ENCODE assay signal across 10 cellular contexts in the genomic region with DNA sequence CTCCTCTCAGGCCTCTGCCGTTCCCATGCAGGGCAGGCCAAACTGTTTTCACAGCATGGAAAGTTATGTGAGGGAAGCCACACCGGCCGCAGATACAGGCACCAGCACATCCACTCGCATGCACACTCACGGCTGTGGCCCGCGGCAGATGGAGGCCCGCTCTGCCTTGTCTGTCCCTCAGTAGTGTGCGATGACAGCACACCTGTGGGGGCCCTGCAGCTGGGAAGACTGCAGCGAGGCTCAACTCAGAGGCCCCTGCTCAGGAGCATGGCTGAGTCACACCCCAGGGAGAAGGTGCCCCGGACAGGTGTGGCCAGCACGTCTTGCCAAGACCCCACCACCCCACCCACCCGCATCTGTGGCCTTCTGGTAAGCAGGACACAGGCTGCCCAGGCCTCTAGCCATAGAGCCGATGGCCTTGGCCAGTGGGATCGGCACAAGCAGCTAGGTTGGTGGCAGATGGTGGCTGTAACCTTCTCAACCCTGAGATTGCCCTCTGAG. TPM values are rescaled to one million over a fixed set of nuclear protein-coding genes. Genes with fewer than 3 reads are reported as not detected.
DNase-seq lines count a peak whose midpoint lies in the region; ATAC-seq and TF ChIP-seq lines count a peak whose summit lies in the region.
"Had no signal": no experiment of that assay in that cellular context is flagged by ENCODE, and none has a peak within 500 bp of the region (broad histone marks: within the 10 kb centered on the region; RNA-seq: fewer than 3 reads in every experiment).

No MANE protein-coding gene starts in this region.

- H3K27me3 Mint-ChIP-seq in activated naive CD8-positive, alpha-beta T cell treated with anti-CD3 and anti-CD28 coated beads, Interleukin-2, amount 10 ng/mL, durations not matched to agents 7 days and 5 days, result no peaks in the 10 kb centered on the region

- no TSS peak for BruUV-seq in HCT116 (replicated peaks; lab: Mats Ljungman, UMichigan)

- POLR2A ChIA-PET in HCT116 (lab: Charles Lee), result no interaction called here
- POLR2A ChIA-PET in activated naive CD8-positive, alpha-beta T cell treated with anti-CD3 and anti-CD28 coated beads, Interleukin-2, amount 10 ng/mL, durations not matched to agents 7 days and 5 days (lab: Charles Lee), result interaction anchor here (0.9 to 1.7 kb wide), 3 partner anchors 10 to 125 kb away, joined by 3 to 4 read pairs (median 4); a partner anchor contains a TSS

- no peak overlapping the region for H3K27ac ChIP-seq in ACC112 (ENCODE audit: low read depth, low read length)
- H3K27ac ChIP-seq in HCT116 (ENCODE audit: low read depth, low read length), result peak overlapping the region; percentile 71; the same call in 1 of the 2 replicates
- H3K27ac ChIP-seq in muscle layer of colon (ENCODE audit: low read depth, low read length), result peak overlapping the region; percentile 54

- H3K4me2 ChIP-seq in HCT116 (ENCODE audit: low read length), result peak overlapping the region; percentile 87

- TF ChIP-seq CTCF in HCT116 (IDR thresholded peaks at IDR 0.05 in 2 of 3, conservative IDR thresholded peaks at IDR 0.05 in 1 of 3; ENCODE audit: borderline replicate concordance in 1 of 3, insufficient read depth in 1 of 3, low read depth in 2 of 3, low read length in 2 of 3), result no peak

- no peaks in the 10 kb centered on the region for H3K36me3 ChIP-seq in ACC112 (ENCODE audit: insufficient read depth, low read length)
- H3K36me3 ChIP-seq in HCT116 (ENCODE audit: control insufficient read depth in 1 of 2, insufficient read depth in 2 of 2, low read length in 2 of 2), result peaks cover 0 to 4% of the 10 kb centered on the region in 2 experiments; a peak in 1 of 4 replicates
- H3K36me3 ChIP-seq in muscle layer of colon (ENCODE audit: insufficient read depth, low read length), result no peaks in the 10 kb centered on the region
- H3K36me3 ChIP-seq: suprapubic skin had no signal

- intact Hi-C loops in HCT116 (cut with micrococcal nuclease), result no loop called here

- CTCF ChIA-PET in HCT116 (lab: Charles Lee), result no interaction called here

- H3K36me3 Mint-ChIP-seq in activated naive CD8-positive, alpha-beta T cell treated with anti-CD3 and anti-CD28 coated beads, Interleukin-2, amount 10 ng/mL, durations not matched to agents 7 days and 5 days, result peaks cover 7% of the 10 kb centered on the region

- no peaks in the 10 kb centered on the region for H4K20me1 ChIP-seq in HCT116 (ENCODE audit: insufficient read depth)

- TF ChIP-seq POLR2A in HCT116 (IDR thresholded peaks at IDR 0.05; ENCODE audit: borderline replicate concordance, extremely low read depth, insufficient read depth, insufficient read length), result no peak

- H3K27ac Mint-ChIP-seq in activated naive CD8-positive, alpha-beta T cell treated with anti-CD3 and anti-CD28 coated beads, Interleukin-2, amount 10 ng/mL, durations not matched to agents 7 days and 5 days, result peak overlapping the region; percentile 48

- H2AFZ ChIP-seq in ACC112 (ENCODE audit: low read length, unreplicated experiment) (no peak overlapping the region), HCT116 (ENCODE audit: low read depth, low read length, poor library complexity, severe bottlenecking) (no peak overlapping the region)

- no peaks in the 10 kb centered on the region for H3K9me3 ChIP-seq in HCT116 (ENCODE audit: control insufficient read depth in 1 of 2, insufficient read depth in 1 of 2, low read depth in 1 of 2, low read length in 2 of 2)
- no peaks in the 10 kb centered on the region for H3K9me3 ChIP-seq in muscle layer of colon (ENCODE audit: low read length)
- H3K9me3 ChIP-seq: suprapubic skin had no signal

- H3K4me1 Mint-ChIP-seq in activated naive CD8-positive, alpha-beta T cell treated with anti-CD3 and anti-CD28 coated beads, Interleukin-2, amount 10 ng/mL, durations not matched to agents 7 days and 5 days, result peaks cover 24% of the 10 kb centered on the region

- H3K4me3 ChIP-seq in ACC112 (ENCODE audit: low read depth, low read length) (peak overlapping the region; percentile 83), HCT116 (replicated peaks in 1 of 2; ENCODE audit: low read depth in 1 of 2, low read length in 2 of 2) (peak overlapping the region; percentile 87 to 95; a peak in 3 of 4 replicates), muscle layer of colon (ENCODE audit: low read depth in 1 of 2, low read length in 2 of 2) (peak overlapping the region in 1 of 2 donors; percentile 63)

- no peaks in the 10 kb centered on the region for H3K9me2 ChIP-seq in HCT116 (ENCODE audit: insufficient read depth)

- no peak for DNase-seq in HCT116 (ENCODE audit: low read depth, low spot score)
- DNase-seq in activated naive CD8-positive, alpha-beta T cell treated with anti-CD3 and anti-CD28 coated beads, Interleukin-2, amount 10 ng/mL, durations not matched to agents 7 days and 5 days, result no peak
- DNase-seq in NCI-H2227 (lab: John Stamatoyannopoulos, UW; ENCODE audit: unreplicated experiment), result no peak
- DNase-seq: DMS153 had no signal

- no peak overlapping the region; the same call in 1 of the 2 replicates for H3K9ac ChIP-seq in HCT116 (ENCODE audit: low read length)
- H3K9ac ChIP-seq in muscle layer of colon (ENCODE audit: low read length), result no peak overlapping the region

- RAD21 ChIA-PET in HCT116 (lab: Charles Lee; ENCODE audit: low non-redundant PET in 1 of 2, low total read pairs in 2 of 2, uncharacterized antibody in 2 of 2, unreplicated experiment in 2 of 2), result no interaction called here

- ATAC-seq in HCT116 (no peak), GM19023 (IDR thresholded peaks at IDR 0.05; ENCODE audit: unreplicated experiment) (no peak), GM21737 (IDR thresholded peaks at IDR 0.05; ENCODE audit: unreplicated experiment) (no peak), GM21619 (IDR thresholded peaks at IDR 0.05; ENCODE audit: unreplicated experiment) (no peak)
- ATAC-seq in activated naive CD8-positive, alpha-beta T cell treated with anti-CD3 and anti-CD28 coated beads, Interleukin-2, amount 10 ng/mL, durations not matched to agents 7 days and 5 days (ENCODE audit: low read depth), result no peak

- TF ChIP-seq RAD21 in HCT116 (IDR thresholded peaks at IDR 0.05; ENCODE audit: low read depth), result no peak

- H3K79me2 ChIP-seq in ACC112 (ENCODE audit: control insufficient read depth, insufficient read depth, low read length, unreplicated experiment), result peaks cover 36% of the 10 kb centered on the region
- H3K79me2 ChIP-seq in HCT116 (ENCODE audit: insufficient read depth, low read length), result peaks cover 35% of the 10 kb centered on the region

- peaks cover 25% of the 10 kb centered on the region for H3K4me1 ChIP-seq in ACC112 (ENCODE audit: control insufficient read depth, insufficient read depth, low read length, unreplicated experiment)
- peaks cover 15 to 37% of the 10 kb centered on the region in 2 experiments; a peak in 3 of 4 replicates for H3K4me1 ChIP-seq in HCT116 (ENCODE audit: control insufficient read depth in 1 of 2, insufficient read depth in 2 of 2, low read length in 2 of 2)
- H3K4me1 ChIP-seq in muscle layer of colon (ENCODE audit: insufficient read depth, low read length), result peaks cover 36% of the 10 kb centered on the region

- peak overlapping the region; percentile 65 for H3K4me3 Mint-ChIP-seq in activated naive CD8-positive, alpha-beta T cell treated with anti-CD3 and anti-CD28 coated beads, Interleukin-2, amount 10 ng/mL, durations not matched to agents 7 days and 5 days

- H3K27me3 ChIP-seq in ACC112 (ENCODE audit: insufficient read depth, low read length), result no peaks in the 10 kb centered on the region
- H3K27me3 ChIP-seq in HCT116 (ENCODE audit: insufficient read depth, low read length), result no peaks in the 10 kb centered on the region
- H3K27me3 ChIP-seq in muscle layer of colon (ENCODE audit: control insufficient read depth in 1 of 2, insufficient read depth in 2 of 2, low read length in 2 of 2), result no peaks in the 10 kb centered on the region
- H3K27me3 ChIP-seq: suprapubic skin had no signal

- no peaks in the 10 kb centered on the region for H3K9me3 Mint-ChIP-seq in activated naive CD8-positive, alpha-beta T cell treated with anti-CD3 and anti-CD28 coated beads, Interleukin-2, amount 10 ng/mL, durations not matched to agents 7 days and 5 days

TF ChIP-seq in HCT116, 20 proteins besides CTCF, POLR2A, EP300 and RAD21 (continues in another document):
- TF ChIP-seq ZFX (IDR thresholded peaks at IDR 0.05) (no peak), ELF1 (IDR thresholded peaks at IDR 0.05; ENCODE audit: borderline replicate concordance, low read depth) (no peak)

RNA-seq across cellular contexts. Expression of a gene that starts 1.3 kb away (rescaled TPM):
- 67.7 TPM for total RNA-seq in HCT116 (2021; ENCODE audit: unreplicated experiment)
- 29.3 and 32.4 TPM in 2 replicates for polyA plus RNA-seq in HCT116 (2012)
- total RNA-seq in activated naive CD8-positive, alpha-beta T cell treated with anti-CD3 and anti-CD28 coated beads, Interleukin-2, amount 10 ng/mL, durations not matched to agents 7 days and 5 days, result 10 to 100 TPM; 75.7 to 78.1 TPM

RNA-seq across cellular contexts. Expression of a gene that starts 5.3 kb away (rescaled TPM):
- total RNA-seq in HCT116 (2021; ENCODE audit: unreplicated experiment), result 3.7 TPM
- 3.3 and 3.5 TPM in 2 replicates for polyA plus RNA-seq in HCT116 (2012)
- 1 to 10 TPM; 8.0 to 8.4 TPM for total RNA-seq in activated naive CD8-positive, alpha-beta T cell treated with anti-CD3 and anti-CD28 coated beads, Interleukin-2, amount 10 ng/mL, durations not matched to agents 7 days and 5 days

RNA-seq across cellular contexts. Expression of a gene that starts 28.5 kb away (rescaled TPM):
- 6.9 TPM for total RNA-seq in HCT116 (2021; ENCODE audit: unreplicated experiment)
- polyA plus RNA-seq in HCT116 (2012), result 4.1 and 4.2 TPM in 2 replicates
- 1 to 10 TPM; 2.2 to 4.4 TPM for total RNA-seq in activated naive CD8-positive, alpha-beta T cell treated with anti-CD3 and anti-CD28 coated beads, Interleukin-2, amount 10 ng/mL, durations not matched to agents 7 days and 5 days

RNA-seq across cellular contexts. Expression of a gene that starts 32.7 kb away (rescaled TPM):
- total RNA-seq in HCT116 (2021; ENCODE audit: unreplicated experiment), result 38.8 TPM
- 28.8 and 32.5 TPM in 2 replicates for polyA plus RNA-seq in HCT116 (2012)
- 10 to 100 TPM; 80.2 to 86.3 TPM for total RNA-seq in activated naive CD8-positive, alpha-beta T cell treated with anti-CD3 and anti-CD28 coated beads, Interleukin-2, amount 10 ng/mL, durations not matched to agents 7 days and 5 days

RNA-seq across cellular contexts. Expression of a gene that starts 33.4 kb away (rescaled TPM):
- 47.2 TPM for total RNA-seq in HCT116 (2021; ENCODE audit: unreplicated experiment)
- polyA plus RNA-seq in HCT116 (2012), result 29.8 and 33.2 TPM in 2 replicates
- total RNA-seq in activated naive CD8-positive, alpha-beta T cell treated with anti-CD3 and anti-CD28 coated beads, Interleukin-2, amount 10 ng/mL, durations not matched to agents 7 days and 5 days, result 10 to 100 TPM; 22.3 to 22.4 TPM
